1 cellular context compared by ENCODE assay signal in the genomic region with DNA sequence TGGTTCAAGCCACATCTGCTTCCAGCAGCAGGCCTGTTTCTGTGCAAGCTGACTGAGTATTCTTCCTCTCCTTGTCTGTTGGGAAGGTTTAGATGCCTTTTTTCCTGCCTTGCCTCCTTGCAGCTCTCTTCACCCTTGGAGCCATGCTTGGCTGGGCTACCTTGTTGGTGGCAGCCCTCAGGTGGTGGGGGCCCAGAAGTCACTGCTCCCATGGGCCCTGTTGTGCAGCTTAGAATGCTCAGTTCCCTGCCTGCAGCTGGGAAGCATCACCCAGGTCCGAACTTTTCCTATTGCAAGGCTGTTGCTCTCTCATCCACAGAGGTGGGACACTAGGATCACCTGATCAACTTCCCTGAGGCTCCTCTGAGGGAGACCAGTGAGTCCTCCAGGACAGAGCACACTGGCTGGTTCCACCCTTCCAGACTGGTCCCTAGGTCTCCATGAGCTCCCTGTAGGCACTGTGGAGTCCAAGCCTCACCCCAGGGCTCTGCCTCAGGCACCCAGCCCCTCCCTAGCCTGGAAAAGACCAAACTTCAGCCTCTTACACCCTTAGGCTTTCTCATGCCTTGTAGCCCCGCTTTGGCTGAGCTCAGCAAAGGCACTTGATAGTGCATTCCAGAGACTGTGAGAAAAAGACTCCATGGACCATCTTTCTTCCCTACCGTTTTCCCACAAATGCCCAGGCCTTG.
TF ChIP-seq lines count a peak whose summit lies in the region.

No MANE protein-coding gene starts in this region.

TF ChIP-seq in HepG2, 621 proteins besides CTCF, POLR2A, EP300 and RAD21 (continued from another document):
- TF ChIP-seq MXI1 (IDR thresholded peaks at IDR 0.05; ENCODE audit: borderline replicate concordance, low read depth, low read length) (no peak), ZNF607 (CRISPR knock-in tag; IDR thresholded peaks at IDR 0.05; ENCODE audit: borderline replicate concordance) (no peak), JUND (CRISPR knock-in tag; IDR thresholded peaks at IDR 0.05) (no peak), SMARCC2 (IDR thresholded peaks at IDR 0.05) (no peak), FOXP1 (IDR thresholded peaks at IDR 0.05) (no peak), FOXP1 (CRISPR knock-in tag; IDR thresholded peaks at IDR 0.05) (no peak), CC2D1A (CRISPR knock-in tag; IDR thresholded peaks at IDR 0.05) (no peak), MAFG (CRISPR knock-in tag; IDR thresholded peaks at IDR 0.05) (no peak), MAFK (conservative IDR thresholded peaks at IDR 0.05 in 1 of 2, IDR thresholded peaks at IDR 0.05 in 1 of 2; ENCODE audit: low read length in 2 of 2) (0 out of 4 replicates have a peak, but pooled peaks of 1 of the 2 experiments have one; percentile 1)
